In the genomic region with DNA sequence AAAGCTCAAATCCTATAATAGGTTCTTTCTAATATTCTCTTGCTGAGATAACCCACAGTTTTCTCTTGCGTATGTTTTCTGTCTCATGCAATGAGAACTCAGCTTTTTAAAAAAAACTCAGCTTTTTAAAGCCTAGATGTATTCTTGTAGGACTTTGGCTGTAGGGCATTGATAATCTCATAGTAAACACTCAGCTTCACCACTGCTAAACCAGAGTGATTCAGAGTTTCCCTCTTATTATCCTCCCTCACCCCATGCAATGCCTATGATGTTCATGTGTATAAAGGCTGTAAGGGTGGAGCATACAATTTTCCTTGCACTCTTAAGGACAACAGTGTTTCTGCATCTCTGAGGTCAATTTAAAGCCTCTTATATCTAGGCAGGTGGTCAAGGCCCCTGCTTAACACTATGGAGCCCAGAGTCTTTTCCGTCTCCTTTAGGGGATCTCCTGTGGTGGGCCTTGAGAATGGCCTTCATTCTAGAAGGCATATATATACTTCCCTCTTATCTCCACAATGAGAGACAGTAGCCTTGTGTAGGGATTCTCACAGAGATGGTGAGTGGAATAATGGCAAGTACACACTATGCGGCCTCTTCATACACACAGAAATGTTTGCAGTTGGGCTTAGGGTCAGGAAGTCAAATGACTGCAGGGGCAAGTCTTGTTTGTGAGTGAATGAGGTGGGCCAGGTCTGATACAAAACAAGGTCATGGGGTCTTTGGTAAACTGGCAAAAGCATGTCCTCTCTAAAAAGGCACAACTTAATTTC, we compare ENCODE assay signal across 21 cellular contexts.
"Had no signal": no experiment of that assay in that cellular context is flagged by ENCODE, and none has a peak within 500 bp of the region (broad histone marks: within the 10 kb centered on the region; RNA-seq: fewer than 3 reads in every experiment).

No MANE protein-coding gene starts in this region.

- DNase-seq: effector CD4-positive, alpha-beta T cell; endodermal cell; erythroblast; gastrocnemius medialis; heart right ventricle; immature natural killer cell; kidney; left cardiac atrium; left ventricle myocardium inferior; lower lobe of right lung; naive thymus-derived CD4-positive, alpha-beta T cell; nephron progenitor cell; posterior cingulate gyrus; right cardiac atrium; stimulated activated CD4-positive, alpha-beta T cell treated with anti-CD3 and anti-CD28 coated beads, Interleukin-15, amount 100 ng/mL, for 24 hours; stimulated activated CD4-positive, alpha-beta T cell treated with anti-CD3 and anti-CD28 coated beads, Interleukin-1b, Interleukin-23, amount 100 ng/mL, for 48 hours; stimulated activated CD4-positive, alpha-beta T cell treated with anti-CD3 and anti-CD28 coated beads, Interleukin-4, amount 100 ng/mL, for 24 hours; tibial artery; upper lobe of left lung; uterus had no signal

- ATAC-seq: gastrocnemius medialis; heart right ventricle; left cardiac atrium; lower lobe of right lung; naive thymus-derived CD4-positive, alpha-beta T cell; right cardiac atrium; stimulated activated memory B cell treated with anti-CD40 and anti-IgM and Interleukin-4, amounts not matched to agents 10 μg/mL and 1 μg/mL and 100 μg/mL, for 72 hours had no signal
